ENCODE assay signal across 18 cellular contexts in genomic region chr17:8693328-8693727, GRCh38. TPM values are rescaled to one million over a fixed set of nuclear protein-coding genes. Genes with fewer than 3 reads are reported as not detected.
DNase-seq lines count a peak whose midpoint lies in the region; ATAC-seq and TF ChIP-seq lines count a peak whose summit lies in the region.
"Had no signal": no experiment of that assay in that cellular context is flagged by ENCODE, and none has a peak within 500 bp of the region (broad histone marks: within the 10 kb centered on the region; RNA-seq: fewer than 3 reads in every experiment).

No MANE protein-coding gene starts in this region.

- no peaks in the 10 kb centered on the region for H4K20me1 ChIP-seq in GM23338 (replicated peaks; ENCODE audit: insufficient read depth)

- no peaks in the 10 kb centered on the region for H3K9me2 ChIP-seq in GM23338 (ENCODE audit: insufficient read depth)

- H2AFZ ChIP-seq in GM23338, result peak overlapping the region; percentile 83; the same call in 1 of the 2 replicates
- H2AFZ ChIP-seq: GM23248 had no signal

- no peaks in the 10 kb centered on the region for H3K9me3 ChIP-seq in left lung
- H3K9me3 ChIP-seq: MG63 had no signal

- intact Hi-C loops in left lung (cut with DNase I), result no loop called here

- ATAC-seq in GM23338, result no peak
- ATAC-seq in left lung, result no peak
- ATAC-seq in activated T-cell treated with anti-CD3 and anti-CD28 coated beads, Interleukin-2, amount 50 U/mL, for 72 hours (replicated peaks in 1 of 2), result no peak
- no peak for ATAC-seq in HG02610 (IDR thresholded peaks at IDR 0.05; ENCODE audit: unreplicated experiment)
- ATAC-seq: CD8-positive, alpha-beta T cell; Right ventricle myocardium inferior had no signal

- H3K4me1 Mint-ChIP-seq in GM23338 (peaks cover 22% of the 10 kb centered on the region), mesothelial cell of epicardium (peaks cover 52% of the 10 kb centered on the region), type B pancreatic cell (ENCODE audit: unreplicated experiment) (peaks cover 40% of the 10 kb centered on the region)
- peaks cover 4% of the 10 kb centered on the region for H3K4me1 Mint-ChIP-seq in activated T-cell treated with anti-CD3 and anti-CD28 coated beads, Interleukin-2, amount 50 U/mL, for 72 hours (ENCODE audit: low read depth)
- H3K4me1 Mint-ChIP-seq: B cell had no signal

- H3F3A ChIP-seq in GM23338 (replicated peaks; ENCODE audit: low read depth), result peaks cover 2% of the 10 kb centered on the region; the same call in 1 of the 2 replicates

- H3K27ac Mint-ChIP-seq in GM23338, result no peak overlapping the region
- peak overlapping the region; percentile 68 for H3K27ac Mint-ChIP-seq in mesothelial cell of epicardium
- peak overlapping the region; percentile 86 for H3K27ac Mint-ChIP-seq in type B pancreatic cell
- H3K27ac Mint-ChIP-seq in activated T-cell treated with anti-CD3 and anti-CD28 coated beads, Interleukin-2, amount 50 U/mL, for 72 hours, result no peak overlapping the region
- H3K27ac Mint-ChIP-seq: B cell; CD8-positive, alpha-beta T cell had no signal

- no peaks in the 10 kb centered on the region for H3K36me3 Mint-ChIP-seq in GM23338 (ENCODE audit: low read depth)
- no peaks in the 10 kb centered on the region for H3K36me3 Mint-ChIP-seq in mesothelial cell of epicardium
- no peaks in the 10 kb centered on the region for H3K36me3 Mint-ChIP-seq in type B pancreatic cell
- no peaks in the 10 kb centered on the region for H3K36me3 Mint-ChIP-seq in activated T-cell treated with anti-CD3 and anti-CD28 coated beads, Interleukin-2, amount 50 U/mL, for 72 hours (ENCODE audit: insufficient read depth in 2 of 2)
- H3K36me3 Mint-ChIP-seq: CD8-positive, alpha-beta T cell had no signal

- H3K36me3 ChIP-seq in GM23338 (ENCODE audit: insufficient read depth), result no peaks in the 10 kb centered on the region
- H3K36me3 ChIP-seq in left lung, result no peaks in the 10 kb centered on the region
- H3K36me3 ChIP-seq: MG63 had no signal

- TF ChIP-seq CTCF in GM23338 (conservative IDR thresholded peaks at IDR 0.05; ENCODE audit: low read depth in 2 of 2) (no peak), VCaP (conservative IDR thresholded peaks at IDR 0.05) (no peak), mesothelial cell of epicardium (IDR thresholded peaks at IDR 0.05; ENCODE audit: unreplicated experiment) (no peak), type B pancreatic cell (conservative IDR thresholded peaks at IDR 0.05) (no peak), left lung (IDR thresholded peaks at IDR 0.05) (no peak)

- no peaks in the 10 kb centered on the region for H3K79me2 ChIP-seq in GM23338 (replicated peaks; ENCODE audit: insufficient read depth)

- DNase-seq in GM23338 (ENCODE audit: low spot score), result no peak
- DNase-seq in mesothelial cell of epicardium (ENCODE audit: low spot score in 2 of 2, unreplicated experiment in 2 of 2), result no peak
- DNase-seq in type B pancreatic cell (ENCODE audit: extremely low spot score, unreplicated experiment), result no peak
- no peak for DNase-seq in left lung
- DNase-seq in activated T-cell treated with anti-CD3 and anti-CD28 coated beads, Interleukin-2, amount 50 U/mL, for 72 hours, result no peak
- DNase-seq: CD8-positive, alpha-beta T cell; DND-41; GF-D8; GM23248; MG63; NCI-H1105; NCI-H1694 treated with DMSO at 0.1 percent for 48 hours; NCI-H446 had no signal

- H3K9me3 Mint-ChIP-seq in GM23338 (no peaks in the 10 kb centered on the region), mesothelial cell of epicardium (no peaks in the 10 kb centered on the region), type B pancreatic cell (peaks cover 5% of the 10 kb centered on the region)
- no peaks in the 10 kb centered on the region for H3K9me3 Mint-ChIP-seq in activated T-cell treated with anti-CD3 and anti-CD28 coated beads, Interleukin-2, amount 50 U/mL, for 72 hours
- H3K9me3 Mint-ChIP-seq: CD8-positive, alpha-beta T cell had no signal

- H3K27ac ChIP-seq in GM23338 (ENCODE audit: low read depth) (no peak overlapping the region), VCaP (peak overlapping the region; percentile 65), left lung (no peak overlapping the region)
- H3K27ac ChIP-seq: GM23248, KMS-11 had no signal

- no peak overlapping the region for H3K4me3 Mint-ChIP-seq in GM23338
- no peak overlapping the region for H3K4me3 Mint-ChIP-seq in mesothelial cell of epicardium
- no peak overlapping the region for H3K4me3 Mint-ChIP-seq in type B pancreatic cell
- H3K4me3 Mint-ChIP-seq in activated T-cell treated with anti-CD3 and anti-CD28 coated beads, Interleukin-2, amount 50 U/mL, for 72 hours, result no peak overlapping the region
- H3K4me3 Mint-ChIP-seq: B cell; CD8-positive, alpha-beta T cell had no signal

- H3K27me3 ChIP-seq in GM23338 (ENCODE audit: insufficient read depth), result no peaks in the 10 kb centered on the region
- peaks cover 0 to 11% of the 10 kb centered on the region in 2 donors for H3K27me3 ChIP-seq in left lung
- H3K27me3 ChIP-seq: MG63 had no signal

- H3K27me3 Mint-ChIP-seq in GM23338 (ENCODE audit: insufficient read depth, low read depth, poor library complexity), result peaks cover 5% of the 10 kb centered on the region
- no peaks in the 10 kb centered on the region for H3K27me3 Mint-ChIP-seq in mesothelial cell of epicardium (ENCODE audit: low read depth)
- no peaks in the 10 kb centered on the region for H3K27me3 Mint-ChIP-seq in type B pancreatic cell
- H3K27me3 Mint-ChIP-seq in activated T-cell treated with anti-CD3 and anti-CD28 coated beads, Interleukin-2, amount 50 U/mL, for 72 hours (ENCODE audit: low read depth), result peaks cover 16% of the 10 kb centered on the region

- no peak overlapping the region for H3K4me2 ChIP-seq in GM23338
- H3K4me2 ChIP-seq: KMS-11 had no signal

- no peak overlapping the region for H3K4me3 ChIP-seq in GM23338
- no peak overlapping the region for H3K4me3 ChIP-seq in left lung
- H3K4me3 ChIP-seq: GM23248, MG63 had no signal

- H3K4me1 ChIP-seq in GM23338 (ENCODE audit: insufficient read depth) (peaks cover 12% of the 10 kb centered on the region), left lung (peaks cover 1% of the 10 kb centered on the region in 2 donors)

TF ChIP-seq in GM23338, 12 proteins besides CTCF, POLR2A, EP300 and RAD21:
- TF ChIP-seq CREB1 (CRISPR knock-in tag; IDR thresholded peaks at IDR 0.05; ENCODE audit: low read depth) (no peak), STAT1 (IDR thresholded peaks at IDR 0.05; ENCODE audit: unreplicated experiment) (no peak), ZNF114 (CRISPR knock-in tag; IDR thresholded peaks at IDR 0.05) (no peak), REST (IDR thresholded peaks at IDR 0.05; ENCODE audit: unreplicated experiment) (no peak), JUNB (IDR thresholded peaks at IDR 0.05; ENCODE audit: unreplicated experiment) (no peak), POLR2AphosphoS5 (IDR thresholded peaks at IDR 0.05; ENCODE audit: low read depth) (no peak), ZNF331 (CRISPR knock-in tag; IDR thresholded peaks at IDR 0.05; ENCODE audit: low read depth) (no peak)

RNA-seq across cellular contexts. Expression of gene CCDC42, which starts 51.3 kb away (rescaled TPM):
- not detected in 2 replicates for total RNA-seq in GM23338 (2014; rRNA removed; shearing (Covaris generic))
- polyA plus RNA-seq in GM23338 (2016; fragmentation: Nextera tagmentation; extraction: Ambion mirVana), result not detected in 2 replicates
- 0.16 to 0.33 TPM in 2 of 3 replicates, not detected in the other for total RNA-seq in mesothelial cell of epicardium
- total RNA-seq in type B pancreatic cell (ENCODE audit: low replicate concordance), result not detected in 2 replicates
- total RNA-seq in left lung, result not detected
- total RNA-seq in activated T-cell treated with anti-CD3 and anti-CD28 coated beads, Interleukin-2, amount 50 U/mL, for 72 hours, result 1 to 10 TPM in 1 of 2 donors, under 1 TPM in 1; 0.42 to 1.3 TPM
- total RNA-seq: GM23248, Right ventricle myocardium inferior had no signal
- polyA plus RNA-seq: GM23248 had no signal

Comparison
In these comparisons a context has a peak if more than half of its experiments do, and no peak if none do; other contexts are left out.
1. H3K27ac Mint-ChIP-seq: peak in mesothelial cell of epicardium (single experiment) and type B pancreatic cell (single experiment); none in GM23338 (single experiment) and activated T-cell treated with anti-CD3 and anti-CD28 coated beads, Interleukin-2, amount 50 U/mL, for 72 hours (single experiment).